Comparison of ENCODE assay signal across 8 cellular contexts in the genomic region with DNA sequence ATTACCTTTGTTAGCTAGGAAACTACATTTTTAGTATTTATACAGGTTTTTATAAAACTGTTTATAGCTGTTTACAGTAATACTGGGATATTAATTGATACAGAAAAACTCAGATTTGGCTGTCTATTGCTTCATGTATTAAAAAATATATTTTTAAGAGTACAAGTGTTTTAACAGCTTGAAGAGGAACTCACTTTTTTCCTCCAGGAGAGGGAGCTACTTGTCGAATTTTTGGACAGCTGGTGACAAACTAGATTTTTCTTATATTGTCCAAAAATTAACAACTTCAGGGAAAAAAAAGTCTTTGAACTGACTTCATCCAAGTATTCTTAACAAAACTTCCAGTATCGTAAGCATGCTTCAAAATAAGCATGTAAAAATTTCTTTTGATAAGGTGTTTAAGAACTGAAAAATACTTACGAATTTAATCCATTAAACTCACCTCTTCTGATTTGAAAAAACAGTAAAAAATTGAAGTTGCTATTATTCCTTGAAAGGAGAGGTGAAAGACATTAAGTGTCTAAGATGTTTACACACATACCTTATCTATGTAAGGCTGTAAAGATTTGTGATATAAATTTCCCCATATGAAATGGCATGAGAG. TPM values are rescaled to one million over a fixed set of nuclear protein-coding genes. Genes with fewer than 3 reads are reported as not detected.
DNase-seq lines count a peak whose midpoint lies in the region; ATAC-seq and TF ChIP-seq lines count a peak whose summit lies in the region.

No MANE protein-coding gene starts in this region.

- peak overlapping the region; percentile 99; the same call in 1 of the 2 replicates for H2AFZ ChIP-seq in GM23248
- H2AFZ ChIP-seq in neural cell (ENCODE audit: low read depth, low read length) = no peak overlapping the region

- H3K27ac ChIP-seq in GM23248 = peak overlapping the region; percentile 35
- H3K27ac ChIP-seq in neural cell (ENCODE audit: low read length) = no peak overlapping the region

- H3K36me3 ChIP-seq in GM23248 (ENCODE audit: low read depth) (no peaks in the 10 kb centered on the region), neural cell (ENCODE audit: insufficient read depth, low read length) (no peaks in the 10 kb centered on the region)

- 20 to 31% methylated on average over 3 of the region's 3 CpGs for WGBS in GM23248 (ENCODE audit: low coverage in 1 of 2, low lambda C conversion rate in 2 of 2, missing lambda C conversion rate in 2 of 2), 2 experiments

- no peaks in the 10 kb centered on the region for H3K9me3 ChIP-seq in GM23248 (ENCODE audit: low read depth)
- no peaks in the 10 kb centered on the region for H3K9me3 ChIP-seq in neural cell (ENCODE audit: low read length)

- H3K27me3 ChIP-seq in GM23248 (replicated peaks; ENCODE audit: insufficient read depth) (no peaks in the 10 kb centered on the region), neural cell (ENCODE audit: insufficient read depth, low read depth, low read length) (no peaks in the 10 kb centered on the region)

- H3K4me2 ChIP-seq in GM23248 (ENCODE audit: unreplicated experiment) = peak overlapping the region; percentile 98
- H3K4me2 ChIP-seq in neural cell (ENCODE audit: low read length) = peak overlapping the region; percentile 86

- peak; percentile 71 for TF ChIP-seq RAD21 in neural cell (conservative IDR thresholded peaks at IDR 0.05)

- H3K9me2 ChIP-seq in GM23248 (ENCODE audit: insufficient read depth) = no peaks in the 10 kb centered on the region
- H3K9me2 ChIP-seq in neural cell (ENCODE audit: insufficient read depth, low read length) = no peaks in the 10 kb centered on the region

- DNase-seq in AG09309 (ENCODE audit: low read depth) = no peak
- DNase-seq in GM23248 = peak; percentile 72
- DNase-seq in NOMO-1 treated with DMSO at 0.1 percent for 48 hours (lab: John Stamatoyannopoulos, UW; ENCODE audit: unreplicated experiment) = peak; percentile 78
- DNase-seq in dermis blood vessel endothelial cell = peak; percentile 73
- no peak for DNase-seq in stimulated activated CD8-positive, alpha-beta memory T cell treated with anti-CD3 and anti-CD28 coated beads, Interleukin-4, amount 100 ng/mL, for 48 hours

- H3K4me3 ChIP-seq in AG09309 (ENCODE audit: control insufficient read depth, low read depth, low read length) = no peak overlapping the region
- H3K4me3 ChIP-seq in GM23248 = peak overlapping the region; percentile 99
- peak overlapping the region; percentile 84 for H3K4me3 ChIP-seq in neural cell (ENCODE audit: low read length)

- H4K20me1 ChIP-seq in GM23248 (ENCODE audit: insufficient read depth) (no peaks in the 10 kb centered on the region), neural cell (ENCODE audit: insufficient read depth) (no peaks in the 10 kb centered on the region)

- ATAC-seq in HG03460 (IDR thresholded peaks at IDR 0.05; ENCODE audit: unreplicated experiment) (no peak), GM21423 (IDR thresholded peaks at IDR 0.05; ENCODE audit: unreplicated experiment) (no peak)

- peak overlapping the region; percentile 88 for H3K9ac ChIP-seq in GM23248
- H3K9ac ChIP-seq in neural cell (ENCODE audit: low read length) = no peak overlapping the region

- H3K79me2 ChIP-seq in GM23248 (ENCODE audit: insufficient read depth) (peaks cover 65% of the 10 kb centered on the region), neural cell (replicated peaks; ENCODE audit: insufficient read depth, low read length) (peaks cover 74% of the 10 kb centered on the region)

- TF ChIP-seq CTCF in AG09309 (IDR thresholded peaks at IDR 0.05; ENCODE audit: control insufficient read depth, insufficient read depth, low read depth, low read length, missing control alignments) (peak; percentile 48), neural cell (IDR thresholded peaks at IDR 0.05; ENCODE audit: poor library complexity, severe bottlenecking) (peak; percentile 66)

- H3K4me1 ChIP-seq in GM23248 (ENCODE audit: insufficient read depth) = peaks cover 48% of the 10 kb centered on the region

- no peak for TF ChIP-seq EP300 in neural cell (conservative IDR thresholded peaks at IDR 0.05; ENCODE audit: poor library complexity, severe bottlenecking)

- H3F3A ChIP-seq in GM23248 (ENCODE audit: insufficient read depth) (peaks cover 20% of the 10 kb centered on the region), neural cell (ENCODE audit: insufficient read depth, low read length, poor library complexity, severe bottlenecking) (peaks cover 5% of the 10 kb centered on the region)

- in situ Hi-C loops in GM23248 (cut with MboI) = no loop called here

TF ChIP-seq in neural cell, 6 proteins besides CTCF, POLR2A, EP300 and RAD21:
- TF ChIP-seq EZH2 (IDR thresholded peaks at IDR 0.05; ENCODE audit: borderline replicate concordance, insufficient read depth, low read length, poor library complexity, severe bottlenecking) (no peak), POLR2AphosphoS5 (IDR thresholded peaks at IDR 0.05) (no peak), SMC3 (conservative IDR thresholded peaks at IDR 0.05; ENCODE audit: poor library complexity) (peak; percentile 73), TAF1 (IDR thresholded peaks at IDR 0.05; ENCODE audit: low read depth) (no peak), REST (IDR thresholded peaks at IDR 0.05; ENCODE audit: borderline replicate concordance) (no peak), MXI1 (conservative IDR thresholded peaks at IDR 0.05; ENCODE audit: poor library complexity, severe bottlenecking) (no peak)

RNA-seq across cellular contexts. Expression of gene DIPK2A, which starts 4.0 kb away (rescaled TPM):
- 17.2 and 17.8 TPM in 2 replicates for total RNA-seq in GM23248 (2014; rRNA removed; shearing (Covaris generic))
- 10.5 and 12.3 TPM in 2 replicates for polyA plus RNA-seq in GM23248 (2016; fragmentation: Nextera tagmentation; extraction: Ambion mirVana)
- total RNA-seq in dermis blood vessel endothelial cell = 14.1 and 41.5 TPM in 2 replicates
- polyA plus RNA-seq in neural cell = 9.5 and 9.7 TPM in 2 replicates
- polyA minus RNA-seq in neural cell = 44.5 and 46.7 TPM in 2 replicates

Comparison
In these comparisons a context has a peak if more than half of its experiments do, and no peak if none do; other contexts are left out.
1. DNase-seq: peak in GM23248 (single experiment), NOMO-1 treated with DMSO at 0.1 percent for 48 hours (single experiment) and dermis blood vessel endothelial cell (single experiment); none in AG09309 (single experiment) and stimulated activated CD8-positive, alpha-beta memory T cell treated with anti-CD3 and anti-CD28 coated beads, Interleukin-4, amount 100 ng/mL, for 48 hours (single experiment).